17 cellular contexts compared by ENCODE assay signal in the genomic region with DNA sequence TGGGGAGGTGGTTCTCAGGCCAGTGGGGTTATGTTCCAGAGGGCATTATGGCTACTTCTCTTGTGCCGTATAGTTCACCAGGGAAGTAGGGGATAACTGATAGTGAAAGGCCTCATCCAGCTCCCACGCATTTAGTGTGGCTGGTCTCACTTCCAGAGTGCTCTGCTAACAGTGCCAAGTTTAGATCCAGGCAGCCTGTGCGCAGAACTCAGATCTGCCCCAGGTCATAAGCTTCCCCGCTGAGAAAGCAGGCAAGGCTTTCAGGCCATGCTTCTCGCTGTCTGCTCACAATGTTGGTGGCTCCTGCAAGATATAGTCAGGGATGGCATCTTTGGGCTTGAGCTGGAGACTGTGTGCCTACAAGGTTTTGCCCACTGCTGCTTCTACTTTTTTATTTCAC. TPM values are rescaled to one million over a fixed set of nuclear protein-coding genes. Genes with fewer than 3 reads are reported as not detected.
DNase-seq lines count a peak whose midpoint lies in the region; FAIRE-seq and TF ChIP-seq lines count a peak whose summit lies in the region.
"Had no signal": no experiment of that assay in that cellular context is flagged by ENCODE, and none has a peak within 500 bp of the region (broad histone marks: within the 10 kb centered on the region; RNA-seq: fewer than 3 reads in every experiment).

No MANE protein-coding gene starts in this region.

- POLR2A ChIA-PET in H1 (lab: Charles Lee; ENCODE audit: partially characterized antibody) = interaction anchor here (1.1 to 3.1 kb wide), 3 partner anchors 12 to 150 kb away, joined by 3 to 20 read pairs (median 3); partner anchors contain the start of gene AGK

- H3K4me2 ChIP-seq in H1 (ENCODE audit: insufficient read depth in 1 of 2, low read depth in 2 of 2, low read length in 2 of 2) = no peak overlapping the region
- H3K4me2 ChIP-seq: GM23338 had no signal

- TF ChIP-seq CTCF in GM12865 (IDR thresholded peaks at IDR 0.05; ENCODE audit: insufficient read depth, low read depth, low read length, missing control alignments) (no peak), H1 (IDR thresholded peaks at IDR 0.05; ENCODE audit: control extremely low read depth in 1 of 3, insufficient read depth in 1 of 3, low read depth in 1 of 3, low read length in 3 of 3) (no peak)

- TF ChIP-seq EP300 in H1 (IDR thresholded peaks at IDR 0.05; ENCODE audit: borderline replicate concordance in 1 of 2, low read depth in 2 of 2, low read length in 2 of 2) = no peak

- no peak overlapping the region for H3K56ac ChIP-seq in H1 (replicated peaks; ENCODE audit: insufficient read length, low read depth, low read length)

- no peaks in the 10 kb centered on the region for H4K20me1 ChIP-seq in H1 (replicated peaks in 1 of 2; ENCODE audit: control insufficient read depth in 1 of 2, insufficient read depth in 2 of 2, low read length in 2 of 2)

- no peak overlapping the region for H3K4me3 Mint-ChIP-seq in activated T-helper 2 cell treated with anti-CD3 and anti-CD28 coated beads, Interferon-gamma antibody, Interleukin-2, Interleukin-4, amounts not matched to agents 10 μg/mL and 5 μg/mL and 100 μg/mL, durations not matched to agents 14 hours and 24 hours and 36 hours (ENCODE audit: low read depth)
- no peak overlapping the region for H3K4me3 Mint-ChIP-seq in immature natural killer cell
- H3K4me3 Mint-ChIP-seq: CD8-positive, alpha-beta T cell; GM23338 had no signal

- H3K9me3 Mint-ChIP-seq in activated T-helper 2 cell treated with anti-CD3 and anti-CD28 coated beads, Interferon-gamma antibody, Interleukin-2, Interleukin-4, amounts not matched to agents 10 μg/mL and 5 μg/mL and 100 μg/mL, durations not matched to agents 14 hours and 24 hours and 36 hours = peaks cover 27% of the 10 kb centered on the region
- peaks cover 0 to 7% (median under 1%) of the 10 kb centered on the region in 6 donors for H3K9me3 Mint-ChIP-seq in immature natural killer cell

- H3K18ac ChIP-seq in H1 (ENCODE audit: extremely low read depth, low read length) = no peak overlapping the region

- H3K23me2 ChIP-seq in H1 (ENCODE audit: low read depth, low read length) = no peaks in the 10 kb centered on the region

- H2BK5ac ChIP-seq in H1 (ENCODE audit: low read depth, low read length) = no peak overlapping the region

- no peak overlapping the region for H2AFZ ChIP-seq in H1 (ENCODE audit: low read length)
- H2AFZ ChIP-seq: GM23338 had no signal

- peaks cover 100% of the 10 kb centered on the region for H3K36me3 Mint-ChIP-seq in activated T-helper 2 cell treated with anti-CD3 and anti-CD28 coated beads, Interferon-gamma antibody, Interleukin-2, Interleukin-4, amounts not matched to agents 10 μg/mL and 5 μg/mL and 100 μg/mL, durations not matched to agents 14 hours and 24 hours and 36 hours (ENCODE audit: low read depth)
- H3K36me3 Mint-ChIP-seq in immature natural killer cell = peaks cover 41 to 66% (median 49%) of the 10 kb centered on the region in 3 donors

- no peak for TF ChIP-seq POLR2A in H1 (IDR thresholded peaks at IDR 0.05; ENCODE audit: control extremely low read depth in 1 of 2, low read depth in 2 of 2, low read length in 2 of 2)

- H3K4me1 ChIP-seq in H1 (replicated peaks in 1 of 4; ENCODE audit: control insufficient read depth in 3 of 4, insufficient read depth in 4 of 4, low read length in 3 of 4) = peaks cover 0 to 2% (median 0%) of the 10 kb centered on the region in 4 experiments; a peak in 2 of 7 replicates
- H3K4me1 ChIP-seq: Peyer's patch had no signal

- no peak overlapping the region for H4K91ac ChIP-seq in H1 (replicated peaks; ENCODE audit: insufficient read length, low read length)

- no peak overlapping the region for H3K4me3 ChIP-seq in GM12865 (ENCODE audit: low read depth, low read length)
- no peak overlapping the region for H3K4me3 ChIP-seq in H1 (ENCODE audit: extremely low read depth in 1 of 4, insufficient read depth in 2 of 4, low read depth in 3 of 4, low read length in 4 of 4)
- H3K4me3 ChIP-seq: GM23338, Peyer's patch had no signal

- no peaks in the 10 kb centered on the region; a peak in 1 of 4 replicates for H3K9me3 ChIP-seq in H1 (ENCODE audit: insufficient read depth in 2 of 2, low read depth in 1 of 2, low read length in 1 of 2)

- peaks cover 73% of the 10 kb centered on the region for H3K4me1 Mint-ChIP-seq in activated T-helper 2 cell treated with anti-CD3 and anti-CD28 coated beads, Interferon-gamma antibody, Interleukin-2, Interleukin-4, amounts not matched to agents 10 μg/mL and 5 μg/mL and 100 μg/mL, durations not matched to agents 14 hours and 24 hours and 36 hours (ENCODE audit: low read depth)
- peaks cover 68 to 96% of the 10 kb centered on the region in 2 donors for H3K4me1 Mint-ChIP-seq in immature natural killer cell

- no peak for FAIRE-seq in H1 (lab: Jason Lieb, UNC)

- H2BK20ac ChIP-seq in H1 (ENCODE audit: low read length) = no peak overlapping the region

- no peak overlapping the region for H3K23ac ChIP-seq in H1 (ENCODE audit: insufficient read length)

- peaks cover 0 to 11% of the 10 kb centered on the region in 2 experiments; a peak in 2 of 4 replicates for H3K79me2 ChIP-seq in H1 (ENCODE audit: control insufficient read depth in 1 of 2, insufficient read depth in 2 of 2, low read length in 2 of 2)

- H2AK5ac ChIP-seq in H1 (ENCODE audit: low read depth, low read length) = 0 out of 2 replicates have a peak overlapping the region, but pooled peaks have one; percentile 3

- H3K27ac Mint-ChIP-seq in activated T-helper 2 cell treated with anti-CD3 and anti-CD28 coated beads, Interferon-gamma antibody, Interleukin-2, Interleukin-4, amounts not matched to agents 10 μg/mL and 5 μg/mL and 100 μg/mL, durations not matched to agents 14 hours and 24 hours and 36 hours = peak overlapping the region; percentile 20
- H3K27ac Mint-ChIP-seq in immature natural killer cell = peak overlapping the region in 4 of 6 donors; percentile 18 to 81 (median 61)
- H3K27ac Mint-ChIP-seq: CD8-positive, alpha-beta T cell; GM23338 had no signal

- no peaks in the 10 kb centered on the region; the same call in 1 of the 2 replicates for H3K79me1 ChIP-seq in H1 (ENCODE audit: low read depth, low read length)

- H4K8ac ChIP-seq in H1 (ENCODE audit: extremely low read depth, insufficient read depth, low read length) = no peak overlapping the region

- WGBS in H1 (ENCODE audit: extremely low coverage in 1 of 2, insufficient coverage in 1 of 2, insufficient read length in 1 of 2, insufficient replicate concordance in 2 of 2, low coverage in 1 of 2, low lambda C conversion rate in 2 of 2, missing lambda C conversion rate in 1 of 2), 2 experiments = 92% methylated on average over 5 of the region's 5 CpGs; no CpG with 5 or more reads in 1 of the 2 experiments

- no peak for TF ChIP-seq RAD21 in H1 (IDR thresholded peaks at IDR 0.05 in 1 of 2, conservative IDR thresholded peaks at IDR 0.05 in 1 of 2; ENCODE audit: low read depth in 2 of 2, low read length in 2 of 2)

- H3K27me3 ChIP-seq in H1 (replicated peaks in 1 of 4; ENCODE audit: control insufficient read depth in 3 of 4, extremely low read depth in 1 of 4, insufficient read depth in 3 of 4, low read length in 3 of 4) = no peaks in the 10 kb centered on the region
- H3K27me3 ChIP-seq: Peyer's patch had no signal

- H3K27me3 Mint-ChIP-seq in activated T-helper 2 cell treated with anti-CD3 and anti-CD28 coated beads, Interferon-gamma antibody, Interleukin-2, Interleukin-4, amounts not matched to agents 10 μg/mL and 5 μg/mL and 100 μg/mL, durations not matched to agents 14 hours and 24 hours and 36 hours (ENCODE audit: low read depth) = no peaks in the 10 kb centered on the region
- H3K27me3 Mint-ChIP-seq in immature natural killer cell (ENCODE audit: low read depth in 3 of 3) = peaks cover 6 to 8% (median 6%) of the 10 kb centered on the region in 3 donors

- CTCF ChIA-PET in H1 (lab: Charles Lee; ENCODE audit: partially characterized antibody) = interaction anchor here (1.1 to 1.6 kb wide), 5 partner anchors 14 to 113 kb away, joined by 3 to 5 read pairs (median 4); no protein-coding TSS in a partner anchor

- H3K14ac ChIP-seq in H1 (ENCODE audit: insufficient read length) = no peak overlapping the region

- peaks cover 0 to 15% (median under 1%) of the 10 kb centered on the region in 4 experiments; a peak in 3 of 8 replicates for H3K36me3 ChIP-seq in H1 (ENCODE audit: control insufficient read depth in 2 of 4, insufficient read depth in 4 of 4, low read length in 3 of 4)

- no peak overlapping the region for H4K5ac ChIP-seq in H1 (ENCODE audit: insufficient read length, low read depth, low read length)

- H2BK120ac ChIP-seq in H1 (replicated peaks; ENCODE audit: low read depth, low read length) = no peak overlapping the region

- H2BK15ac ChIP-seq in H1 (ENCODE audit: low read length) = 0 out of 2 replicates have a peak overlapping the region, but pooled peaks have one; percentile 12

- H3K4ac ChIP-seq in H1 (replicated peaks; ENCODE audit: insufficient read length, low read depth, low read length) = no peak overlapping the region

- intact Hi-C loops in activated T-helper 2 cell treated with anti-CD3 and anti-CD28 coated beads, Interferon-gamma antibody, Interleukin-2, Interleukin-4, amounts not matched to agents 10 μg/mL and 5 μg/mL and 100 μg/mL, durations not matched to agents 14 hours and 24 hours and 36 hours (cut with micrococcal nuclease) = no loop called here

- H3K9ac ChIP-seq in H1 (replicated peaks in 1 of 4; ENCODE audit: extremely low read depth in 1 of 4, low read depth in 3 of 4, low read length in 3 of 4) = no peak overlapping the region

- peak; percentile 6 for DNase-seq in GM12865 (ENCODE audit: low read depth)
- DNase-seq in activated T-helper 2 cell treated with anti-CD3 and anti-CD28 coated beads, Interferon-gamma antibody, Interleukin-2, Interleukin-4, amounts not matched to agents 10 μg/mL and 5 μg/mL and 100 μg/mL, durations not matched to agents 14 hours and 24 hours and 36 hours (ENCODE audit: low spot score) = no peak
- no peak for DNase-seq in H1 (ENCODE audit: low read depth in 1 of 2, low spot score in 2 of 2)
- DNase-seq in immature natural killer cell = no peak
- DNase-seq in hippocampal formation (lab: John Stamatoyannopoulos, UW) = no peak
- no peak for DNase-seq in NCI-H2029 (lab: John Stamatoyannopoulos, UW)
- DNase-seq in NCI-H2029 treated with DMSO at 0.1 percent for 48 hours (lab: John Stamatoyannopoulos, UW) = no peak
- DNase-seq: CD8-positive, alpha-beta T cell; KBM-7; MM.1S; NCI-H1105 treated with DMSO at 0.1 percent for 48 hours; NCI-H187; NCI-H2171; NCI-H510A; Peyer's patch; SHP77 treated with DMSO at 0.1 percent for 48 hours had no signal

- no peak overlapping the region for H2BK12ac ChIP-seq in H1 (ENCODE audit: low read depth, low read length)

- no peak overlapping the region for H3K27ac ChIP-seq in H1 (ENCODE audit: low read depth, low read length)
- H3K27ac ChIP-seq: Peyer's patch had no signal

RNA-seq across cellular contexts. Expression of gene AGK, which starts 11.3 kb away (rescaled TPM):
- total RNA-seq in activated T-helper 2 cell treated with anti-CD3 and anti-CD28 coated beads, Interferon-gamma antibody, Interleukin-2, Interleukin-4, amounts not matched to agents 10 μg/mL and 5 μg/mL and 100 μg/mL, durations not matched to agents 14 hours and 24 hours and 36 hours = 144 and 147 TPM in 2 replicates
- total RNA-seq in H1 (2021; fragmentation: NEBNext Ultra II Directional; extraction: Animal tissue kit (Norgen Biotek cat#: 25700)) = 30.0 and 34.0 TPM in 2 replicates
- 19.9 and 25.8 TPM in 2 replicates for polyA plus RNA-seq in H1 (2011; rRNA removed)
- 29.2 TPM for polyA plus RNA-seq in H1 (2011; cell fraction: cytosol; rRNA removed)
- polyA plus RNA-seq in H1 (2011; cell fraction: nucleus; rRNA removed) = 36.8 TPM
- polyA plus RNA-seq in H1 (2012, experiment 1 of 2) = 18.9 to 23.0 TPM (median 21.6 TPM) in 4 replicates
- polyA plus RNA-seq in H1 (2012, experiment 2 of 2) = 7.0 TPM
- polyA plus RNA-seq in H1 (2013, experiment 1 of 2) = 25.1 TPM
- 26.4 TPM for polyA plus RNA-seq in H1 (2013, experiment 2 of 2)
- polyA minus RNA-seq in H1 (2011; rRNA and poly(A)+ RNA removed) = 36.6 and 38.8 TPM in 2 replicates
- 11.2 TPM for polyA minus RNA-seq in H1 (2011; cell fraction: cytosol; rRNA and poly(A)+ RNA removed)
- polyA minus RNA-seq in H1 (2011; cell fraction: nucleus; rRNA and poly(A)+ RNA removed) = 61.6 TPM
- polyA plus RNA-seq in immature natural killer cell = 100 to 1,000 TPM; 104 to 125 (median 108) TPM
